24 cellular contexts compared by ENCODE assay signal in the genomic region with DNA sequence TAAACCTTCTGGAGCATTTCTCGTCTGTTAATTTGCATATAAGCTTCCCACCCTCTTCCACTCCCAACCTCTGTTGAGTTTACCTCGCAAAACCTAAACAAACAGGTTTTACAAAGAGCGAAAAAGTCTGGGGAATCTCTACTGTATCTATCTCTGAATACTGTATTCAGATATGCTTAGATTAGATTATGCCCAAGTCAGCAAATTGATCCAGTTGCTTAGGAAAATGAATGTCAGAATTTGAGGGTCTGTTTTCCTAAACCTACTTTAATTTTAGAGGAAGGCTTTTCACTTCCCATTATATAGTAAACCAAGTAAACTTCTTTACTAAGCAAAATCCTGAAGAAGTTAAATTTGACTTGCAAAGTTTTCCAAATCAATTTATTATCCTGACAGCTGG. TPM values are rescaled to one million over a fixed set of nuclear protein-coding genes. Genes with fewer than 3 reads are reported as not detected.
DNase-seq lines count a peak whose midpoint lies in the region; ATAC-seq, FAIRE-seq and TF ChIP-seq lines count a peak whose summit lies in the region.
"Had no signal": no experiment of that assay in that cellular context is flagged by ENCODE, and none has a peak within 500 bp of the region (broad histone marks: within the 10 kb centered on the region; RNA-seq: fewer than 3 reads in every experiment).

No MANE protein-coding gene starts in this region.

- TF ChIP-seq POLR2A in A549 (IDR thresholded peaks at IDR 0.05; ENCODE audit: low read length), result no peak

- no peaks in the 10 kb centered on the region for H4K20me1 ChIP-seq in Karpas-422 (ENCODE audit: insufficient read depth, low read depth, low read length)

- peaks cover 0 to 6% of the 10 kb centered on the region in 2 donors for H3K4me1 Mint-ChIP-seq in natural killer cell treated with Interleukin-12 subunit alpha and Interleukin-12 subunit beta and Interleukin-15 and Interleukin-18, amount 100 ng/mL, for 72 hours (ENCODE audit: low read depth in 2 of 2)

- H3K36me3 ChIP-seq in Karpas-422 (ENCODE audit: insufficient read depth, low read length), result peaks cover 89% of the 10 kb centered on the region
- H3K36me3 ChIP-seq in SK-N-MC (ENCODE audit: insufficient read depth, low read length), result peaks cover 98% of the 10 kb centered on the region

- no peak overlapping the region for H3K4me2 ChIP-seq in A549
- no peak overlapping the region for H3K4me2 ChIP-seq in Karpas-422 (ENCODE audit: low read depth, low read length, poor library complexity, severe bottlenecking)

- H3K27ac ChIP-seq in A549 (no peak overlapping the region), Karpas-422 (ENCODE audit: low read length) (0 out of 2 replicates have a peak overlapping the region, but pooled peaks have one; percentile 2), SK-N-MC (peak overlapping the region; percentile 33)

- TF ChIP-seq CTCF in A549 (IDR thresholded peaks at IDR 0.05), result no peak

- H3K4me1 ChIP-seq in A549, result peaks cover 21% of the 10 kb centered on the region; the same call in 2 of the 3 replicates
- H3K4me1 ChIP-seq in Karpas-422 (ENCODE audit: low read length), result peaks cover 30% of the 10 kb centered on the region

- H3K79me2 ChIP-seq in Karpas-422 (ENCODE audit: low read length), result peaks cover 60% of the 10 kb centered on the region

- no peak overlapping the region for H2AFZ ChIP-seq in Karpas-422 (ENCODE audit: low read length)

- no peak overlapping the region for H3K4me3 Mint-ChIP-seq in natural killer cell treated with Interleukin-12 subunit alpha and Interleukin-12 subunit beta and Interleukin-15 and Interleukin-18, amount 100 ng/mL, for 72 hours
- H3K4me3 Mint-ChIP-seq: T-cell had no signal

- H3K9me3 Mint-ChIP-seq in natural killer cell treated with Interleukin-12 subunit alpha and Interleukin-12 subunit beta and Interleukin-15 and Interleukin-18, amount 100 ng/mL, for 72 hours, result no peaks in the 10 kb centered on the region
- H3K9me3 Mint-ChIP-seq: T-cell had no signal

- ATAC-seq in A549 (no peak), HG03135 (IDR thresholded peaks at IDR 0.05; ENCODE audit: unreplicated experiment) (no peak)
- ATAC-seq in natural killer cell treated with Interleukin-12 subunit alpha and Interleukin-12 subunit beta and Interleukin-15 and Interleukin-18, amount 100 ng/mL, for 72 hours, result no peak
- ATAC-seq: T-cell had no signal

- H3K9ac ChIP-seq in Karpas-422 (ENCODE audit: low read length) (no peak overlapping the region), SK-N-MC (ENCODE audit: insufficient read length) (no peak overlapping the region)

- no peaks in the 10 kb centered on the region for H3K9me3 ChIP-seq in A549
- no peaks in the 10 kb centered on the region for H3K9me3 ChIP-seq in Karpas-422 (ENCODE audit: low read length)
- no peaks in the 10 kb centered on the region for H3K9me3 ChIP-seq in SK-N-MC (ENCODE audit: low read depth, low read length)
- H3K9me3 ChIP-seq: HAP-1 had no signal

- CTCF ChIA-PET in A549 (lab: Yijun Ruan, JAX), result no interaction called here

- H3K27me3 ChIP-seq in Karpas-422 (ENCODE audit: low read length), result no peaks in the 10 kb centered on the region

- FAIRE-seq in A549 (lab: Jason Lieb, UNC), result no peak
- FAIRE-seq: GM12891, RCC 7860 had no signal

- H3K4me3 ChIP-seq in A549 (no peak overlapping the region), Karpas-422 (ENCODE audit: low read length) (no peak overlapping the region), SK-N-MC (no peak overlapping the region)
- H3K4me3 ChIP-seq: HAP-1 had no signal

- peak; percentile 30 to 32 for DNase-seq in NCI-H526 (lab: John Stamatoyannopoulos, UW)
- DNase-seq in NCI-H526 treated with DMSO at 0.1 percent for 48 hours (lab: John Stamatoyannopoulos, UW), result no peak
- no peak for DNase-seq in A549 (ENCODE audit: low read depth in 1 of 2, low spot score in 1 of 2)
- no peak for DNase-seq in Karpas-422
- no peak for DNase-seq in SK-N-MC (ENCODE audit: low read depth, low spot score)
- no peak for DNase-seq in COLO668 (lab: John Stamatoyannopoulos, UW; ENCODE audit: unreplicated experiment)
- no peak for DNase-seq in natural killer cell treated with Interleukin-12 subunit alpha and Interleukin-12 subunit beta and Interleukin-15 and Interleukin-18, amount 100 ng/mL, for 72 hours (ENCODE audit: low spot score)
- DNase-seq: GDM1, GOT3, Kasumi-1, MV-4-11, NCI-H1105 treated with DMSO at 0.1 percent for 48 hours, NCI-H146, NCI-H1930, NCI-H2107, NCI-H446, NCI-H524 treated with DMSO at 0.1 percent for 48 hours, SIG-M5, T-cell had no signal

- no peak for TF ChIP-seq EP300 in A549 (IDR thresholded peaks at IDR 0.05)

- WGBS in A549 (ENCODE audit: missing lambda C conversion rate), result 87% methylated on average over 3 of the region's 3 CpGs

- peaks cover 21% of the 10 kb centered on the region for H3K36me3 Mint-ChIP-seq in natural killer cell treated with Interleukin-12 subunit alpha and Interleukin-12 subunit beta and Interleukin-15 and Interleukin-18, amount 100 ng/mL, for 72 hours

- H3K27ac Mint-ChIP-seq in natural killer cell treated with Interleukin-12 subunit alpha and Interleukin-12 subunit beta and Interleukin-15 and Interleukin-18, amount 100 ng/mL, for 72 hours, result no peak overlapping the region

- no peak for TF ChIP-seq RAD21 in A549 (conservative IDR thresholded peaks at IDR 0.05 in 1 of 2, IDR thresholded peaks at IDR 0.05 in 1 of 2)

- H3K9me2 ChIP-seq in Karpas-422 (replicated peaks; ENCODE audit: insufficient read depth, low read length), result no peaks in the 10 kb centered on the region

- POLR2A ChIA-PET in A549 (lab: Yijun Ruan, JAX), result no interaction called here

- no peaks in the 10 kb centered on the region for H3K27me3 Mint-ChIP-seq in natural killer cell treated with Interleukin-12 subunit alpha and Interleukin-12 subunit beta and Interleukin-15 and Interleukin-18, amount 100 ng/mL, for 72 hours
- H3K27me3 Mint-ChIP-seq: T-cell had no signal

TF ChIP-seq in A549, 52 proteins besides CTCF, POLR2A, EP300 and RAD21:
- no peak for TF ChIP-seq POLR2AphosphoS2 (conservative IDR thresholded peaks at IDR 0.05; ENCODE audit: low read length)
- peak; percentile 56 for TF ChIP-seq MAFK (IDR thresholded peaks at IDR 0.05; ENCODE audit: partially characterized antibody)

RNA-seq across cellular contexts. Expression of a gene that starts 6.7 kb away (rescaled TPM):
- polyA plus RNA-seq in A549 (2011; rRNA removed) (44.2 and 51.0 TPM in 2 replicates), A549 (2017; fragmentation: RNase III; extraction: RNeasy Plus Mini Kit Qiagen cat#74134 plus additional on column Dnase treatment) (33.2 to 36.8 TPM (median 34.9 TPM) in 3 replicates)
- polyA plus RNA-seq in A549 (2012; cell fraction: cytosol; rRNA removed), result 25.3 and 29.7 TPM in 2 replicates
- 19.0 and 24.0 TPM in 2 replicates for polyA plus RNA-seq in A549 (2012; cell fraction: nucleus; rRNA removed)
- polyA minus RNA-seq in A549 (2011; rRNA and poly(A)+ RNA removed), result 13.6 and 16.0 TPM in 2 replicates
- 37.0 and 46.8 TPM in 2 replicates for total RNA-seq in Karpas-422 (2014; rRNA removed; shearing (Covaris generic); ENCODE audit: low replicate concordance)
- total RNA-seq in natural killer cell treated with Interleukin-12 subunit alpha and Interleukin-12 subunit beta and Interleukin-15 and Interleukin-18, amount 100 ng/mL, for 72 hours, result 10 to 100 TPM; 46.3 to 64.1 TPM

RNA-seq across cellular contexts. Expression of a gene that starts 15.9 kb away (rescaled TPM):
- 30.7 and 43.1 TPM in 2 replicates for polyA plus RNA-seq in A549 (2011; rRNA removed)
- 15.0 and 16.9 TPM in 2 replicates for polyA plus RNA-seq in A549 (2012; cell fraction: cytosol; rRNA removed)
- polyA plus RNA-seq in A549 (2012; cell fraction: nucleus; rRNA removed), result 12.0 and 14.4 TPM in 2 replicates
- 31.6 to 36.2 TPM (median 33.6 TPM) in 3 replicates for polyA plus RNA-seq in A549 (2017; fragmentation: RNase III; extraction: RNeasy Plus Mini Kit Qiagen cat#74134 plus additional on column Dnase treatment)
- 18.0 and 23.7 TPM in 2 replicates for polyA minus RNA-seq in A549 (2011; rRNA and poly(A)+ RNA removed)
- total RNA-seq in Karpas-422 (2014; rRNA removed; shearing (Covaris generic); ENCODE audit: low replicate concordance), result 38.2 and 42.2 TPM in 2 replicates
- 10 to 100 TPM; 44.0 to 85.3 TPM for total RNA-seq in natural killer cell treated with Interleukin-12 subunit alpha and Interleukin-12 subunit beta and Interleukin-15 and Interleukin-18, amount 100 ng/mL, for 72 hours

RNA-seq across cellular contexts. Expression of a gene that starts 52.0 kb away (rescaled TPM):
- 0.12 TPM in 2 replicates for polyA plus RNA-seq in A549 (2011; rRNA removed)
- polyA plus RNA-seq in A549 (2012; cell fraction: cytosol; rRNA removed), result 0.03 and 0.13 TPM in 2 replicates
- 0.02 TPM in 1 of 2 replicates, not detected in the other for polyA plus RNA-seq in A549 (2012; cell fraction: nucleus; rRNA removed)
- polyA plus RNA-seq in A549 (2017; fragmentation: RNase III; extraction: RNeasy Plus Mini Kit Qiagen cat#74134 plus additional on column Dnase treatment), result 0.38 to 0.45 TPM (median 0.41 TPM) in 3 replicates
- polyA minus RNA-seq in A549 (2011; rRNA and poly(A)+ RNA removed), result not detected in 2 replicates
- not detected in 2 replicates for total RNA-seq in Karpas-422 (2014; rRNA removed; shearing (Covaris generic); ENCODE audit: low replicate concordance)
- not detected for total RNA-seq in natural killer cell treated with Interleukin-12 subunit alpha and Interleukin-12 subunit beta and Interleukin-15 and Interleukin-18, amount 100 ng/mL, for 72 hours
- total RNA-seq: MCF 10A had no signal

RNA-seq across cellular contexts. Expression of a gene that starts 53.3 kb away (rescaled TPM):
- 13.8 and 17.7 TPM in 2 replicates for polyA plus RNA-seq in A549 (2011; rRNA removed)
- polyA plus RNA-seq in A549 (2012; cell fraction: cytosol; rRNA removed), result 9.3 and 9.4 TPM in 2 replicates
- polyA plus RNA-seq in A549 (2012; cell fraction: nucleus; rRNA removed), result 6.0 and 14.3 TPM in 2 replicates
- polyA plus RNA-seq in A549 (2017; fragmentation: RNase III; extraction: RNeasy Plus Mini Kit Qiagen cat#74134 plus additional on column Dnase treatment), result 11.1 to 12.6 TPM (median 12.5 TPM) in 3 replicates
- 5.5 and 6.1 TPM in 2 replicates for polyA minus RNA-seq in A549 (2011; rRNA and poly(A)+ RNA removed)
- total RNA-seq in Karpas-422 (2014; rRNA removed; shearing (Covaris generic); ENCODE audit: low replicate concordance), result 15.0 and 28.4 TPM in 2 replicates
- total RNA-seq in natural killer cell treated with Interleukin-12 subunit alpha and Interleukin-12 subunit beta and Interleukin-15 and Interleukin-18, amount 100 ng/mL, for 72 hours, result 10 to 100 TPM; 17.3 to 25.3 TPM

Comparison
In these comparisons a context has a peak if more than half of its experiments do, and no peak if none do; other contexts are left out.
1. DNase-seq: peak in NCI-H526 (2 of 2); none in NCI-H526 treated with DMSO at 0.1 percent for 48 hours (single experiment), A549 (0 of 2), Karpas-422 (single experiment), SK-N-MC (single experiment), COLO668 (single experiment) and natural killer cell treated with Interleukin-12 subunit alpha and Interleukin-12 subunit beta and Interleukin-15 and Interleukin-18, amount 100 ng/mL, for 72 hours (single experiment).
2. H3K27ac ChIP-seq: peak in Karpas-422 (single experiment) and SK-N-MC (single experiment); none in A549 (0 of 2).